In genomic region chr19:12626958-12627357, GRCh38 we compare ENCODE assay signal across 14 cellular contexts. TPM values are rescaled to one million over a fixed set of nuclear protein-coding genes. Genes with fewer than 3 reads are reported as not detected.
DNase-seq lines count a peak whose midpoint lies in the region; ATAC-seq and TF ChIP-seq lines count a peak whose summit lies in the region.
"Had no signal": no experiment of that assay in that cellular context is flagged by ENCODE, and none has a peak within 500 bp of the region (broad histone marks: within the 10 kb centered on the region; RNA-seq: fewer than 3 reads in every experiment).

No MANE protein-coding gene starts in this region.

- TF ChIP-seq CTCF in PC-9 (conservative IDR thresholded peaks at IDR 0.05) (no peak), endothelial cell (IDR thresholded peaks at IDR 0.05; ENCODE audit: unreplicated experiment) (no peak)

- H3K36me3 ChIP-seq in BLaER1 treated with 17β-estradiol and CSF1 and Interleukin-3, amounts not matched to agents 10 nM and 100 nM = peaks cover 82 to 96% (median 89%) of the 10 kb centered on the region in 11 experiments
- H3K36me3 ChIP-seq in PC-9 (ENCODE audit: low read depth) = peaks cover 83% of the 10 kb centered on the region

- DNase-seq in PC-9 (no peak), endothelial cell (ENCODE audit: low spot score) (no peak)
- no peak for DNase-seq in stimulated activated naive B cell treated with anti-CD40 and anti-IgM and Interleukin-4, amounts not matched to agents 10 μg/mL and 1 μg/mL and 100 μg/mL, for 72 hours
- DNase-seq: BE2C; CD8-positive, alpha-beta memory T cell; DMS53; GF-D8 had no signal

- H3K27me3 Mint-ChIP-seq in endothelial cell (ENCODE audit: unreplicated experiment) = no peaks in the 10 kb centered on the region
- H3K27me3 Mint-ChIP-seq in stimulated activated naive B cell treated with anti-CD40 and anti-IgM and Interleukin-4, amounts not matched to agents 10 μg/mL and 1 μg/mL and 100 μg/mL, for 72 hours = no peaks in the 10 kb centered on the region
- H3K27me3 Mint-ChIP-seq: CD8-positive, alpha-beta memory T cell had no signal

- peaks cover 49 to 65% (median 59%) of the 10 kb centered on the region in 11 experiments for H3K9me3 ChIP-seq in BLaER1 treated with 17β-estradiol and CSF1 and Interleukin-3, amounts not matched to agents 10 nM and 100 nM (replicated peaks in 1 of 11)
- peaks cover 86% of the 10 kb centered on the region for H3K9me3 ChIP-seq in PC-9 (ENCODE audit: insufficient read depth, low read depth)

- CTCF ChIA-PET in PC-9 (lab: Charles Lee) = no interaction called here

- H3K9me2 ChIP-seq in PC-9 (ENCODE audit: insufficient read depth) = no peaks in the 10 kb centered on the region

- no TSS peak for BruUV-seq in PC-9 (replicated peaks; lab: Mats Ljungman, UMichigan)

- H3K4me3 ChIP-seq in BLaER1 treated with 17β-estradiol and CSF1 and Interleukin-3, amounts not matched to agents 10 nM and 100 nM = peak overlapping the region in 9 of 10 experiments; percentile 15 to 48 (median 32); a peak in 12 of 20 replicates
- H3K4me3 ChIP-seq in PC-9 = peak overlapping the region; percentile 18; the same call in 1 of the 2 replicates
- H3K4me3 ChIP-seq: A549 had no signal

- no peak overlapping the region for H3K27ac Mint-ChIP-seq in endothelial cell (ENCODE audit: unreplicated experiment)
- peak overlapping the region; percentile 14 for H3K27ac Mint-ChIP-seq in stimulated activated naive B cell treated with anti-CD40 and anti-IgM and Interleukin-4, amounts not matched to agents 10 μg/mL and 1 μg/mL and 100 μg/mL, for 72 hours

- intact Hi-C loops in PC-9 (cut with micrococcal nuclease; ENCODE audit: unreplicated experiment) = no loop called here

- H3K4me2 ChIP-seq in BLaER1 treated with 17β-estradiol and CSF1 and Interleukin-3, amounts not matched to agents 10 nM and 100 nM = no peak overlapping the region
- H3K4me2 ChIP-seq in PC-9 = no peak overlapping the region
- H3K4me2 ChIP-seq: A549 had no signal

- ATAC-seq in stimulated activated naive B cell treated with anti-CD40 and anti-IgM and Interleukin-4, amounts not matched to agents 10 μg/mL and 1 μg/mL and 100 μg/mL, for 72 hours (replicated peaks) = no peak
- ATAC-seq in HG03342 (IDR thresholded peaks at IDR 0.05; ENCODE audit: unreplicated experiment) (no peak), SK-N-SH treated with all-trans-retinoic acid at 6 μM for 48 hours (no peak), GM18511 (IDR thresholded peaks at IDR 0.05; ENCODE audit: unreplicated experiment) (no peak)
- ATAC-seq: A549, HCT116 had no signal

- peaks cover 68% of the 10 kb centered on the region for H3K36me3 Mint-ChIP-seq in endothelial cell (ENCODE audit: low read depth, unreplicated experiment)
- peaks cover 44 to 60% of the 10 kb centered on the region in 2 donors for H3K36me3 Mint-ChIP-seq in stimulated activated naive B cell treated with anti-CD40 and anti-IgM and Interleukin-4, amounts not matched to agents 10 μg/mL and 1 μg/mL and 100 μg/mL, for 72 hours

- no peaks in the 10 kb centered on the region for H3K27me3 ChIP-seq in BLaER1 treated with 17β-estradiol and CSF1 and Interleukin-3, amounts not matched to agents 10 nM and 100 nM
- no peaks in the 10 kb centered on the region for H3K27me3 ChIP-seq in PC-9 (ENCODE audit: insufficient read depth, low read depth)
- H3K27me3 ChIP-seq: BE2C had no signal

- H3K4me1 ChIP-seq in BLaER1 treated with 17β-estradiol and CSF1 and Interleukin-3, amounts not matched to agents 10 nM and 100 nM = no peaks in the 10 kb centered on the region
- H3K4me1 ChIP-seq in PC-9 (replicated peaks; ENCODE audit: insufficient read depth) = no peaks in the 10 kb centered on the region
- H3K4me1 ChIP-seq: A549, BE2C had no signal

- H3K4me3 Mint-ChIP-seq in endothelial cell (ENCODE audit: unreplicated experiment) = peak overlapping the region; percentile 81
- H3K4me3 Mint-ChIP-seq in stimulated activated naive B cell treated with anti-CD40 and anti-IgM and Interleukin-4, amounts not matched to agents 10 μg/mL and 1 μg/mL and 100 μg/mL, for 72 hours = no peak overlapping the region
- H3K4me3 Mint-ChIP-seq: CD8-positive, alpha-beta memory T cell had no signal

- H3K79me2 ChIP-seq in PC-9 (ENCODE audit: low read depth) = 0 out of 2 replicates have a peak, but pooled peaks cover 11% of the 10 kb centered on the region

- no peaks in the 10 kb centered on the region for H3K4me1 Mint-ChIP-seq in endothelial cell (ENCODE audit: unreplicated experiment)
- H3K4me1 Mint-ChIP-seq in stimulated activated naive B cell treated with anti-CD40 and anti-IgM and Interleukin-4, amounts not matched to agents 10 μg/mL and 1 μg/mL and 100 μg/mL, for 72 hours = peaks cover 0 to 11% of the 10 kb centered on the region in 2 donors

- POLR2A ChIA-PET in PC-9 (lab: Charles Lee; ENCODE audit: unreplicated experiment) = no interaction called here

- peaks cover 17% of the 10 kb centered on the region for H3K9me3 Mint-ChIP-seq in endothelial cell (ENCODE audit: unreplicated experiment)
- H3K9me3 Mint-ChIP-seq in stimulated activated naive B cell treated with anti-CD40 and anti-IgM and Interleukin-4, amounts not matched to agents 10 μg/mL and 1 μg/mL and 100 μg/mL, for 72 hours = peaks cover 7 to 13% of the 10 kb centered on the region in 2 donors

- H2AFZ ChIP-seq in PC-9 = no peak overlapping the region

- H3F3A ChIP-seq in PC-9 (ENCODE audit: insufficient read depth, low read depth) = peaks cover 44% of the 10 kb centered on the region

- peaks cover 0 to 16% (median 9%) of the 10 kb centered on the region in 11 experiments; a peak in 10 of 22 replicates for H4K20me1 ChIP-seq in BLaER1 treated with 17β-estradiol and CSF1 and Interleukin-3, amounts not matched to agents 10 nM and 100 nM
- no peaks in the 10 kb centered on the region for H4K20me1 ChIP-seq in PC-9 (ENCODE audit: insufficient read depth)

- H3K9ac ChIP-seq in BLaER1 treated with 17β-estradiol and CSF1 and Interleukin-3, amounts not matched to agents 10 nM and 100 nM = no peak overlapping the region

- H3K27ac ChIP-seq in BLaER1 treated with 17β-estradiol and CSF1 and Interleukin-3, amounts not matched to agents 10 nM and 100 nM = no peak overlapping the region
- H3K27ac ChIP-seq in PC-9 = no peak overlapping the region
- H3K27ac ChIP-seq: A549, HL-60 had no signal

TF ChIP-seq in SK-N-SH treated with all-trans-retinoic acid at 6 μM for 48 hours, 23 proteins besides CTCF, POLR2A, EP300 and RAD21 (continues in another document):
- TF ChIP-seq ISL1 (CRISPR knock-in tag; IDR thresholded peaks at IDR 0.05) (no peak), TSHZ2 (CRISPR knock-in tag; IDR thresholded peaks at IDR 0.05) (no peak), CSDC2 (CRISPR knock-in tag; IDR thresholded peaks at IDR 0.05) (no peak), RARB (CRISPR knock-in tag; IDR thresholded peaks at IDR 0.05) (no peak), PPARA (CRISPR knock-in tag; IDR thresholded peaks at IDR 0.05; ENCODE audit: borderline replicate concordance) (no peak), GLIS3 (CRISPR knock-in tag; IDR thresholded peaks at IDR 0.05) (no peak), OSR1 (CRISPR knock-in tag; IDR thresholded peaks at IDR 0.05) (no peak), TOX (CRISPR knock-in tag; IDR thresholded peaks at IDR 0.05; ENCODE audit: borderline replicate concordance) (no peak), ESRRG (CRISPR knock-in tag; IDR thresholded peaks at IDR 0.05) (no peak), BACH2 (CRISPR knock-in tag; IDR thresholded peaks at IDR 0.05; ENCODE audit: borderline replicate concordance) (no peak), CREB5 (CRISPR knock-in tag; IDR thresholded peaks at IDR 0.05; ENCODE audit: low read depth) (no peak)

RNA-seq across cellular contexts. Expression of gene ZNF791, which starts 16.2 kb away (rescaled TPM):
- 22.4 and 27.7 TPM in 2 replicates for total RNA-seq in PC-9 (2021)
- total RNA-seq in endothelial cell (ENCODE audit: unreplicated experiment) = 29.3 TPM

RNA-seq across cellular contexts. Expression of gene ZNF490, which starts 16.3 kb away (rescaled TPM):
- 7.5 and 8.9 TPM in 2 replicates for total RNA-seq in PC-9 (2021)
- total RNA-seq in endothelial cell (ENCODE audit: unreplicated experiment) = 11.9 TPM

RNA-seq across cellular contexts. Expression of gene MAN2B1, which starts 39.6 kb away (rescaled TPM):
- total RNA-seq in PC-9 (2021) (41.5 and 48.2 TPM in 2 replicates), endothelial cell (ENCODE audit: unreplicated experiment) (98.4 TPM)

RNA-seq across cellular contexts. Expression of gene WDR83, which starts 39.6 kb away (rescaled TPM):
- total RNA-seq in PC-9 (2021) (12.9 and 21.2 TPM in 2 replicates), endothelial cell (ENCODE audit: unreplicated experiment) (13.2 TPM)

RNA-seq across cellular contexts. Expression of gene DHPS, which starts 54.7 kb away (rescaled TPM):
- 106 and 121 TPM in 2 replicates for total RNA-seq in PC-9 (2021)
- total RNA-seq in endothelial cell (ENCODE audit: unreplicated experiment) = 55.3 TPM
